1 cellular context compared by ENCODE assay signal in genomic region chr1:16644179-16645043, GRCh38.
A peak's percentile ranks its signal among the peaks of the same experiment; 100 is the strongest.
TF ChIP-seq lines count a peak whose summit lies in the region.

No MANE protein-coding gene starts in this region.

TF ChIP-seq in HepG2, 621 proteins besides CTCF, POLR2A, EP300 and RAD21 (continued from another document and continues in another):
- TF ChIP-seq ZBTB26 (CRISPR knock-in tag; IDR thresholded peaks at IDR 0.05; ENCODE audit: borderline replicate concordance) = peak; percentile 96
- peak; percentile 97 for TF ChIP-seq NCOA1 (CRISPR knock-in tag; IDR thresholded peaks at IDR 0.05)
- TF ChIP-seq ZNF75D (CRISPR knock-in tag; IDR thresholded peaks at IDR 0.05; ENCODE audit: borderline replicate concordance) = no peak; the same call in none of the 2 replicates
- TF ChIP-seq TFAP4 (IDR thresholded peaks at IDR 0.05; ENCODE audit: borderline replicate concordance, low read depth) = peak; percentile 85; the same call in 1 of the 2 replicates
- no peak; the same call in 1 of the 2 replicates for TF ChIP-seq CEBPZ (IDR thresholded peaks at IDR 0.05; ENCODE audit: low read length)
- no peak for TF ChIP-seq U2AF2 (IDR thresholded peaks at IDR 0.05; ENCODE audit: low read depth, low read length)
- TF ChIP-seq ZNF670 (CRISPR knock-in tag; IDR thresholded peaks at IDR 0.05; ENCODE audit: borderline replicate concordance) = peak; percentile 96
- TF ChIP-seq HMG20A (CRISPR knock-in tag; IDR thresholded peaks at IDR 0.05; ENCODE audit: borderline replicate concordance) = peak; percentile 41; the same call in 1 of the 2 replicates
- peak; percentile 55; the same call in 1 of the 2 replicates for TF ChIP-seq JUN (CRISPR knock-in tag; IDR thresholded peaks at IDR 0.05)
- peak; percentile 28 for TF ChIP-seq SMAD9 (CRISPR knock-in tag; IDR thresholded peaks at IDR 0.05)
- TF ChIP-seq ZNF432 (CRISPR knock-in tag; IDR thresholded peaks at IDR 0.05; ENCODE audit: borderline replicate concordance) = no peak
- peak; percentile 100 for TF ChIP-seq HMGXB4 (CRISPR knock-in tag; IDR thresholded peaks at IDR 0.05; ENCODE audit: borderline replicate concordance in 1 of 2, low read depth in 1 of 2)
- TF ChIP-seq ZNF383 (CRISPR knock-in tag; IDR thresholded peaks at IDR 0.05; ENCODE audit: borderline replicate concordance) = no peak
- no peak for TF ChIP-seq SUZ12 (IDR thresholded peaks at IDR 0.05; ENCODE audit: low read depth, low read length)
- peak; percentile 71; the same call in 1 of the 2 replicates for TF ChIP-seq JUNB (CRISPR knock-in tag; IDR thresholded peaks at IDR 0.05; ENCODE audit: borderline replicate concordance)
- TF ChIP-seq DPF2 (CRISPR knock-in tag; IDR thresholded peaks at IDR 0.05; ENCODE audit: borderline replicate concordance, low read depth) = no peak; the same call in 1 of the 2 replicates
- peak; percentile 92 for TF ChIP-seq ATF5 (CRISPR knock-in tag; IDR thresholded peaks at IDR 0.05; ENCODE audit: low read depth)
- no peak for TF ChIP-seq GLMP (CRISPR knock-in tag; IDR thresholded peaks at IDR 0.05; ENCODE audit: borderline replicate concordance)
- peak; percentile 99 for TF ChIP-seq MTERF4 (CRISPR knock-in tag; IDR thresholded peaks at IDR 0.05)
- peak; percentile 65; the same call in 1 of the 2 replicates for TF ChIP-seq FIP1L1 (IDR thresholded peaks at IDR 0.05; ENCODE audit: borderline replicate concordance, insufficient read depth, low read depth, low read length)
- peak; percentile 93 for TF ChIP-seq ZNF510 (CRISPR knock-in tag; IDR thresholded peaks at IDR 0.05; ENCODE audit: low read depth)
- peak; percentile 76 for TF ChIP-seq KDM6A (CRISPR knock-in tag; IDR thresholded peaks at IDR 0.05; ENCODE audit: low read depth)
- TF ChIP-seq ZNF34 (CRISPR knock-in tag; IDR thresholded peaks at IDR 0.05; ENCODE audit: borderline replicate concordance) = no peak
- peak; percentile 94; the same call in 1 of the 2 replicates for TF ChIP-seq ZNF639 (CRISPR knock-in tag; conservative IDR thresholded peaks at IDR 0.05)
- TF ChIP-seq ZNF562 (CRISPR knock-in tag; IDR thresholded peaks at IDR 0.05; ENCODE audit: borderline replicate concordance) = no peak
- peak; percentile 98 for TF ChIP-seq KDM5B (CRISPR knock-in tag; IDR thresholded peaks at IDR 0.05; ENCODE audit: borderline replicate concordance)
- TF ChIP-seq AHDC1 (CRISPR knock-in tag; IDR thresholded peaks at IDR 0.05; ENCODE audit: borderline replicate concordance) = peak; percentile 55; the same call in 1 of the 2 replicates
- TF ChIP-seq ZNF33A (CRISPR knock-in tag; IDR thresholded peaks at IDR 0.05; ENCODE audit: borderline replicate concordance) = peak; percentile 97
- TF ChIP-seq PRDM10 (CRISPR knock-in tag; IDR thresholded peaks at IDR 0.05; ENCODE audit: low read depth) = peak; percentile 88
- TF ChIP-seq ZNF570 (CRISPR knock-in tag; IDR thresholded peaks at IDR 0.05; ENCODE audit: borderline replicate concordance) = 0 out of 2 replicates have a peak, but pooled peaks have one; percentile 23
- TF ChIP-seq NR0B2 (CRISPR knock-in tag; IDR thresholded peaks at IDR 0.05) = peak; percentile 99
- no peak for TF ChIP-seq ZNF496 (CRISPR knock-in tag; IDR thresholded peaks at IDR 0.05; ENCODE audit: insufficient replicate concordance)
- TF ChIP-seq XRCC5 (optimal IDR thresholded peaks at IDR 0.05; ENCODE audit: low read length) = peak; percentile 65
